In genomic region chr7:138460649-138461607, GRCh38 we compare ENCODE assay signal across 8 cellular contexts. TPM values are rescaled to one million over a fixed set of nuclear protein-coding genes. Genes with fewer than 3 reads are reported as not detected.
DNase-seq lines count a peak whose midpoint lies in the region; ATAC-seq and TF ChIP-seq lines count a peak whose summit lies in the region.

No MANE protein-coding gene starts in this region.

- H3K36me3 ChIP-seq in HUES6 (ENCODE audit: control insufficient read depth, insufficient read depth, low read length): peaks cover 31% of the 10 kb centered on the region
- H3K36me3 ChIP-seq in gastroesophageal sphincter: no peaks in the 10 kb centered on the region
- H3K36me3 ChIP-seq in thoracic aorta: no peaks in the 10 kb centered on the region

- H3K4me3 ChIP-seq in HUES6 (ENCODE audit: low read depth, low read length) (peak overlapping the region; percentile 90), gastroesophageal sphincter (peak overlapping the region; percentile 65 to 92), thoracic aorta (peak overlapping the region; percentile 92)

- H3K27ac ChIP-seq in HUES6 (ENCODE audit: low read depth, low read length) (peak overlapping the region; percentile 83), gastroesophageal sphincter (peak overlapping the region; percentile 77 to 99 (median 96)), thoracic aorta (peak overlapping the region; percentile 92 to 93)

- no peak for TF ChIP-seq POLR2A in gastroesophageal sphincter (IDR thresholded peaks at IDR 0.05)

- peak overlapping the region; percentile 86 for H3K9ac ChIP-seq in HUES6 (ENCODE audit: low read length)

- TF ChIP-seq EP300 in gastroesophageal sphincter (IDR thresholded peaks at IDR 0.05): no peak

- H3K27me3 ChIP-seq in HUES6 (ENCODE audit: control insufficient read depth, insufficient read depth, low read length) (no peaks in the 10 kb centered on the region), gastroesophageal sphincter (no peaks in the 10 kb centered on the region), thoracic aorta (replicated peaks; ENCODE audit: insufficient read depth) (no peaks in the 10 kb centered on the region)

- peak in 1 of 4 experiments; percentile 22 for TF ChIP-seq CTCF in gastroesophageal sphincter (IDR thresholded peaks at IDR 0.05)
- no peak for TF ChIP-seq CTCF in omental fat pad (IDR thresholded peaks at IDR 0.05)
- TF ChIP-seq CTCF in thoracic aorta (IDR thresholded peaks at IDR 0.05): no peak

- WGBS in gastroesophageal sphincter (ENCODE audit: low coverage in 1 of 2), 2 donors: 0 to 1% methylated on average over 9 to 24 of the region's 84 CpGs

- ATAC-seq in GM21515 (IDR thresholded peaks at IDR 0.05; ENCODE audit: unreplicated experiment) (peak; percentile 35), gastroesophageal sphincter (peak; percentile 1), omental fat pad (ENCODE audit: low FRiP score) (peak; percentile 10), thoracic aorta (ENCODE audit: insufficient number of reproducible peaks, low FRiP score, low read depth) (no peak)

- H3K9me3 ChIP-seq in HUES6 (ENCODE audit: control insufficient read depth, insufficient read depth, low read depth, low read length) (peaks cover 9% of the 10 kb centered on the region; the same call in 1 of the 2 replicates), gastroesophageal sphincter (no peaks in the 10 kb centered on the region), thoracic aorta (no peaks in the 10 kb centered on the region)

- H3K4me1 ChIP-seq in HUES6 (ENCODE audit: control insufficient read depth, insufficient read depth, low read length) (peaks cover 17% of the 10 kb centered on the region), gastroesophageal sphincter (peaks cover 0 to 9% (median 5%) of the 10 kb centered on the region in 3 donors), thoracic aorta (ENCODE audit: control insufficient read depth in 1 of 2, low read depth in 2 of 2) (peaks cover 7 to 16% of the 10 kb centered on the region in 2 donors)

- DNase-seq in DMS53 treated with DMSO at 0.1 percent for 48 hours (lab: John Stamatoyannopoulos, UW; ENCODE audit: unreplicated experiment) (peak; percentile 49), RPMI7951 (ENCODE audit: low read depth) (peak; percentile 55), omental fat pad (ENCODE audit: low spot score) (no peak), thoracic aorta (ENCODE audit: low spot score) (no peak)
- peak; percentile 28 to 55 (median 32) for DNase-seq in activated naive CD4-positive, alpha-beta T cell (lab: John Stamatoyannopoulos, UW)

RNA-seq across cellular contexts. Expression of gene TRIM24, which starts 0.9 kb away (rescaled TPM):
- total RNA-seq in RPMI7951 (2014; rRNA removed; shearing (Covaris generic)): 18.3 and 25.6 TPM in 2 replicates
- total RNA-seq in gastroesophageal sphincter (10 to 100 TPM; 13.9 to 16.2 (median 14.1) TPM), omental fat pad (10 to 100 TPM in 3 of 4 donors, 1 to 10 TPM in 1; 9.2 to 20.6 (median 11.4) TPM), thoracic aorta (1 to 10 TPM; 4.7 to 9.1 TPM)

Comparison
In these comparisons a context has a peak if more than half of its experiments do, and no peak if none do; other contexts are left out.
1. DNase-seq: peak in DMS53 treated with DMSO at 0.1 percent for 48 hours (single experiment), RPMI7951 (single experiment) and activated naive CD4-positive, alpha-beta T cell (4 of 4); none in omental fat pad (single experiment) and thoracic aorta (single experiment).
2. Peak in every context shown above with its lines, with median percentiles within 50 percentile points of each other: H3K27ac ChIP-seq and H3K4me3 ChIP-seq.